In genomic region chr3:133937756-133938601, GRCh38 we compare ENCODE assay signal across 15 cellular contexts. TPM values are rescaled to one million over a fixed set of nuclear protein-coding genes. Genes with fewer than 3 reads are reported as not detected.
A peak's percentile ranks its signal among the peaks of the same experiment; 100 is the strongest.
DNase-seq lines count a peak whose midpoint lies in the region; ATAC-seq and TF ChIP-seq lines count a peak whose summit lies in the region.
"Had no signal": no experiment of that assay in that cellular context is flagged by ENCODE, and none has a peak within 500 bp of the region (broad histone marks: within the 10 kb centered on the region; RNA-seq: fewer than 3 reads in every experiment).

No MANE protein-coding gene starts in this region.

- no peaks in the 10 kb centered on the region for H3K36me3 Mint-ChIP-seq in WTC11

- no peak overlapping the region for H3K4me3 Mint-ChIP-seq in WTC11
- H3K4me3 Mint-ChIP-seq: activated CD4-positive, alpha-beta T cell treated with anti-CD3 and anti-CD28 coated beads, Interleukin-2, amount 10 ng/mL, durations not matched to agents 7 days and 5 days had no signal

- peak overlapping the region in 8 of 11 experiments; percentile 18 to 62 (median 40); a peak in 14 of 22 replicates for H3K4me2 ChIP-seq in BLaER1 treated with 17β-estradiol and CSF1 and Interleukin-3, amounts not matched to agents 10 nM and 100 nM
- H3K4me2 ChIP-seq in fibroblast of lung (ENCODE audit: extremely low read depth, insufficient read depth, low read length) = no peak overlapping the region

- WGBS in ovary, 3 donors = 54 to 57% (median 57%) methylated on average over 10 of the region's 10 CpGs

- H3K4me3 ChIP-seq in BLaER1 treated with 17β-estradiol and CSF1 and Interleukin-3, amounts not matched to agents 10 nM and 100 nM = no peak overlapping the region
- H3K4me3 ChIP-seq in fibroblast of lung (replicated peaks in 1 of 4; ENCODE audit: control extremely low read depth in 1 of 4, insufficient read depth in 1 of 4, low read depth in 3 of 4, low read length in 4 of 4) (no peak overlapping the region), ovary (no peak overlapping the region), A673 (ENCODE audit: low read depth, low read length, poor library complexity, severe bottlenecking) (no peak overlapping the region)
- H3K4me3 ChIP-seq: lung had no signal

- BruUV-seq in A673 (replicated peaks; lab: Mats Ljungman, UMichigan) = no TSS peak

- H3K79me2 ChIP-seq in fibroblast of lung (ENCODE audit: control insufficient read depth, insufficient read depth, low read length) = no peaks in the 10 kb centered on the region

- TF ChIP-seq POLR2A in ovary (IDR thresholded peaks at IDR 0.05) = no peak

- H3K27ac Mint-ChIP-seq in WTC11 = no peak overlapping the region
- H3K27ac Mint-ChIP-seq: activated CD4-positive, alpha-beta T cell treated with anti-CD3 and anti-CD28 coated beads, Interleukin-2, amount 10 ng/mL, durations not matched to agents 7 days and 5 days; progenitor cell of endocrine pancreas had no signal

- H3K4me1 Mint-ChIP-seq in WTC11 = peaks cover 22% of the 10 kb centered on the region

- H2AFZ ChIP-seq in fibroblast of lung (ENCODE audit: low read length) = no peak overlapping the region

- no peak overlapping the region for H3K27ac ChIP-seq in BLaER1 treated with 17β-estradiol and CSF1 and Interleukin-3, amounts not matched to agents 10 nM and 100 nM
- no peak overlapping the region for H3K27ac ChIP-seq in fibroblast of lung (ENCODE audit: insufficient read depth, low read length)
- peak overlapping the region in 1 of 2 donors; percentile 27 for H3K27ac ChIP-seq in ovary
- H3K27ac ChIP-seq in A673 (ENCODE audit: low read depth, low read length, poor library complexity, severe bottlenecking) = no peak overlapping the region

- no peaks in the 10 kb centered on the region for H3K36me3 ChIP-seq in BLaER1 treated with 17β-estradiol and CSF1 and Interleukin-3, amounts not matched to agents 10 nM and 100 nM
- H3K36me3 ChIP-seq in fibroblast of lung (ENCODE audit: control insufficient read depth, insufficient read depth, low read length) = no peaks in the 10 kb centered on the region
- no peaks in the 10 kb centered on the region for H3K36me3 ChIP-seq in ovary
- no peaks in the 10 kb centered on the region for H3K36me3 ChIP-seq in A673 (ENCODE audit: insufficient read depth, low read length, poor library complexity, severe bottlenecking)

- no peak for DNase-seq in WTC11 (ENCODE audit: low spot score)
- peak; percentile 80 to 90 for DNase-seq in fibroblast of lung (ENCODE audit: low read depth in 2 of 2)
- peak in 3 of 5 donors; percentile 32 to 37 (median 37) for DNase-seq in ovary
- DNase-seq in HuH-7 (ENCODE audit: low spot score) = no peak
- no peak for DNase-seq in C1 segment of cervical spinal cord (lab: John Stamatoyannopoulos, UW)
- no peak for DNase-seq in A673 (ENCODE audit: low spot score)
- DNase-seq: activated CD4-positive, alpha-beta T cell treated with anti-CD3 and anti-CD28 coated beads, Interleukin-2, amount 10 ng/mL, durations not matched to agents 7 days and 5 days; activated naive CD4-positive, alpha-beta T cell; MM.1S; stimulated activated CD4-positive, alpha-beta T cell treated with anti-CD3 and anti-CD28 coated beads, Interleukin-4, amount 100 ng/mL, for 4 hours; T-helper 1 cell had no signal

- peaks cover 18 to 45% (median 31%) of the 10 kb centered on the region in 10 experiments for H3K4me1 ChIP-seq in BLaER1 treated with 17β-estradiol and CSF1 and Interleukin-3, amounts not matched to agents 10 nM and 100 nM
- H3K4me1 ChIP-seq in fibroblast of lung (ENCODE audit: control insufficient read depth, extremely low read depth, insufficient read depth, low read length) (peaks cover 4% of the 10 kb centered on the region), ovary (ENCODE audit: insufficient read depth) (peaks cover 4% of the 10 kb centered on the region), A673 (ENCODE audit: insufficient read depth, low read length, poor library complexity, severe bottlenecking) (no peaks in the 10 kb centered on the region)

- H3K9me3 ChIP-seq in BLaER1 treated with 17β-estradiol and CSF1 and Interleukin-3, amounts not matched to agents 10 nM and 100 nM (replicated peaks in 1 of 11) = no peaks in the 10 kb centered on the region
- H3K9me3 ChIP-seq in fibroblast of lung (ENCODE audit: control insufficient read depth, insufficient read depth, low read depth, low read length) = no peaks in the 10 kb centered on the region
- no peaks in the 10 kb centered on the region for H3K9me3 ChIP-seq in ovary
- no peaks in the 10 kb centered on the region for H3K9me3 ChIP-seq in A673 (ENCODE audit: low read depth, low read length, poor library complexity, severe bottlenecking)

- CTCF ChIA-PET in WTC11 (lab: Charles Lee) = interaction anchor here (1.0 to 2.4 kb wide), 5 partner anchors 10 to 119 kb away, joined by 3 to 7 read pairs (median 4); partner anchors contain the start of gene SLCO2A1
- CTCF ChIA-PET in A673 (lab: Charles Lee) = no interaction called here

- H3K27me3 ChIP-seq in BLaER1 treated with 17β-estradiol and CSF1 and Interleukin-3, amounts not matched to agents 10 nM and 100 nM = 0 out of 22 replicates have a peak, but pooled peaks cover 0 to 5% (median 0%) of the 10 kb centered on the region in 11 experiments
- H3K27me3 ChIP-seq in fibroblast of lung (ENCODE audit: control insufficient read depth, insufficient read depth, low read length) (peaks cover 3% of the 10 kb centered on the region), ovary (no peaks in the 10 kb centered on the region), A673 (replicated peaks; ENCODE audit: insufficient read depth, low read depth, low read length, poor library complexity) (no peaks in the 10 kb centered on the region)

- no peaks in the 10 kb centered on the region for H4K20me1 ChIP-seq in BLaER1 treated with 17β-estradiol and CSF1 and Interleukin-3, amounts not matched to agents 10 nM and 100 nM
- H4K20me1 ChIP-seq in fibroblast of lung (ENCODE audit: control insufficient read depth, extremely low read depth, insufficient read depth, low read length) = no peaks in the 10 kb centered on the region

- H3K27me3 Mint-ChIP-seq in WTC11 (ENCODE audit: low read depth) = no peaks in the 10 kb centered on the region
- H3K27me3 Mint-ChIP-seq: activated CD4-positive, alpha-beta T cell treated with anti-CD3 and anti-CD28 coated beads, Interleukin-2, amount 10 ng/mL, durations not matched to agents 7 days and 5 days; progenitor cell of endocrine pancreas had no signal

- intact Hi-C loops in ovary (cut with DNase I) (loop anchor here in 2 of 4 donors (10.0 kb wide), 2 partner anchors 347 to 367 kb away; no protein-coding TSS in a partner anchor), A673 (cut with micrococcal nuclease; ENCODE audit: unreplicated experiment) (no loop called here)

- TF ChIP-seq EP300 in ovary (IDR thresholded peaks at IDR 0.05) = no peak

- no peak overlapping the region for H3K9ac ChIP-seq in BLaER1 treated with 17β-estradiol and CSF1 and Interleukin-3, amounts not matched to agents 10 nM and 100 nM
- H3K9ac ChIP-seq in fibroblast of lung (ENCODE audit: insufficient read depth, low read length) = no peak overlapping the region

- TF ChIP-seq CTCF in WTC11 (IDR thresholded peaks at IDR 0.05) (no peak), fibroblast of lung (conservative IDR thresholded peaks at IDR 0.05 in 1 of 2, IDR thresholded peaks at IDR 0.05 in 1 of 2; ENCODE audit: low read depth in 1 of 2, low read length in 2 of 2) (peak in 1 of 2 donors; percentile 13), ovary (IDR thresholded peaks at IDR 0.05) (no peak), A673 (conservative IDR thresholded peaks at IDR 0.05; ENCODE audit: low read depth, low read length) (no peak)

- POLR2A ChIA-PET in WTC11 (lab: Charles Lee) (no interaction called here), A673 (lab: Charles Lee; ENCODE audit: low non-redundant PET) (no interaction called here)

- H3K9me3 Mint-ChIP-seq in WTC11 = no peaks in the 10 kb centered on the region
- H3K9me3 Mint-ChIP-seq: activated CD4-positive, alpha-beta T cell treated with anti-CD3 and anti-CD28 coated beads, Interleukin-2, amount 10 ng/mL, durations not matched to agents 7 days and 5 days had no signal

- ATAC-seq in WTC11 = peak; percentile 18
- no peak for ATAC-seq in GM21360 (IDR thresholded peaks at IDR 0.05; ENCODE audit: unreplicated experiment)

TF ChIP-seq in WTC11, 78 proteins besides CTCF, POLR2A, EP300 and RAD21:
- TF ChIP-seq ZNF317 (CRISPR knock-in tag; IDR thresholded peaks at IDR 0.05; ENCODE audit: borderline replicate concordance, low read depth) (peak; percentile 84), PRRX2 (CRISPR knock-in tag; IDR thresholded peaks at IDR 0.05) (no peak)

RNA-seq across cellular contexts. Expression of gene RAB6B, which starts 42.3 kb away (rescaled TPM):
- total RNA-seq in WTC11 (2021) = 14.9 to 21.0 TPM (median 18.0 TPM) in 3 replicates
- total RNA-seq in fibroblast of lung = 0.51 and 0.83 TPM in 2 replicates
- 1.5 and 2.1 TPM in 2 replicates for polyA plus RNA-seq in fibroblast of lung
- 1.9 and 2.9 TPM in 2 replicates for polyA plus RNA-seq in fibroblast of lung (2012)
- polyA minus RNA-seq in fibroblast of lung (ENCODE audit: low replicate concordance) = 0.08 and 1.8 TPM in 2 replicates
- 1 to 10 TPM in 5 of 7 donors, under 1 TPM in 2; 0.50 to 6.0 (median 3.9) TPM for total RNA-seq in ovary
- polyA plus RNA-seq in ovary = 1 to 10 TPM; 1.7 to 9.1 TPM
- total RNA-seq in A673 (2021) = 0.86 and 0.87 TPM in 2 replicates
- total RNA-seq: activated CD4-positive, alpha-beta T cell treated with anti-CD3 and anti-CD28 coated beads, Interleukin-2, amount 10 ng/mL, durations not matched to agents 7 days and 5 days had no signal

Comparison
In these comparisons a context has a peak if more than half of its experiments do, and no peak if none do; other contexts are left out.
1. DNase-seq: peak in fibroblast of lung (2 of 2) and ovary (3 of 5); none in WTC11 (single experiment), HuH-7 (single experiment), C1 segment of cervical spinal cord (0 of 14) and A673 (single experiment).